Comparison of ENCODE assay signal across 33 cellular contexts in genomic region chr15:26879770-26880169, GRCh38. TPM values are rescaled to one million over a fixed set of nuclear protein-coding genes. Genes with fewer than 3 reads are reported as not detected.
"Had no signal": no experiment of that assay in that cellular context is flagged by ENCODE, and none has a peak within 500 bp of the region (broad histone marks: within the 10 kb centered on the region; RNA-seq: fewer than 3 reads in every experiment).

No MANE protein-coding gene starts in this region.

- H3K27me3 Mint-ChIP-seq: activated CD4-positive, alpha-beta memory T cell treated with anti-CD3 and anti-CD28 coated beads for 36 hours; activated CD4-positive, alpha-beta T cell treated with anti-CD3 and anti-CD28 coated beads, Interleukin-2, amount 10 ng/mL, durations not matched to agents 24 days and 14 days; activated naive CD8-positive, alpha-beta T cell treated with anti-CD3 and anti-CD28 coated beads, Interleukin-2, amount 10 ng/mL, durations not matched to agents 7 days and 5 days; natural killer cell treated with Interleukin-12 subunit alpha and Interleukin-12 subunit beta and Interleukin-15 and Interleukin-18, amount 100 ng/mL, for 72 hours had no signal

- H3K4me1 Mint-ChIP-seq: activated CD4-positive, alpha-beta T cell treated with anti-CD3 and anti-CD28 coated beads, Interleukin-2, amount 10 ng/mL, durations not matched to agents 24 days and 14 days; activated naive CD8-positive, alpha-beta T cell treated with anti-CD3 and anti-CD28 coated beads, Interleukin-2, amount 10 ng/mL, durations not matched to agents 7 days and 5 days; brain had no signal

- H3K36me3 Mint-ChIP-seq: activated CD4-positive, alpha-beta memory T cell treated with anti-CD3 and anti-CD28 coated beads for 36 hours; activated naive CD8-positive, alpha-beta T cell treated with anti-CD3 and anti-CD28 coated beads, Interleukin-2, amount 10 ng/mL, durations not matched to agents 7 days and 5 days; brain; natural killer cell treated with Interleukin-12 subunit alpha and Interleukin-12 subunit beta and Interleukin-15 and Interleukin-18, amount 100 ng/mL, for 72 hours had no signal

- H3K9me3 Mint-ChIP-seq: activated CD4-positive, alpha-beta memory T cell treated with anti-CD3 and anti-CD28 coated beads for 36 hours; activated CD4-positive, alpha-beta T cell treated with anti-CD3 and anti-CD28 coated beads, Interleukin-2, amount 10 ng/mL, durations not matched to agents 24 days and 14 days; activated naive CD4-positive, alpha-beta T cell treated with anti-CD3 and anti-CD28 coated beads for 36 hours; activated naive CD8-positive, alpha-beta T cell treated with anti-CD3 and anti-CD28 coated beads, Interleukin-2, amount 10 ng/mL, durations not matched to agents 7 days and 5 days; activated T-helper 1 cell treated with anti-CD3 and anti-CD28 coated beads, Interleukin-12 subunit alpha, Interleukin-12 subunit beta, Interleukin-2, Interleukin-4 antibody, amounts not matched to agents 30 ng/mL and 10 ng/mL and 1 ng/mL, durations not matched to agents 14 hours and 24 hours and 36 hours; brain; natural killer cell treated with Interleukin-12 subunit alpha and Interleukin-12 subunit beta and Interleukin-15 and Interleukin-18, amount 100 ng/mL, for 72 hours had no signal

- ATAC-seq: activated CD4-positive, CD25-positive, alpha-beta regulatory T cell treated with anti-CD3 and anti-CD28 coated beads, Interleukin-2, amount 50 U/mL, for 24 hours; gastrocnemius medialis; left cardiac atrium; left ventricle myocardium superior; mucosa of descending colon; natural killer cell treated with Interleukin-12 subunit alpha and Interleukin-12 subunit beta and Interleukin-15 and Interleukin-18, amount 100 ng/mL, for 72 hours; right cardiac atrium; stimulated activated naive CD8-positive, alpha-beta T cell treated with anti-CD3 and anti-CD28 coated beads, Interleukin-15, Interleukin-2, amounts not matched to agents 100 U/mL and 50 U/mL, for 24 hours had no signal

- H3K27ac Mint-ChIP-seq: activated CD4-positive, alpha-beta memory T cell treated with anti-CD3 and anti-CD28 coated beads for 36 hours; activated CD4-positive, alpha-beta T cell treated with anti-CD3 and anti-CD28 coated beads, Interleukin-2, amount 10 ng/mL, durations not matched to agents 24 days and 14 days; activated naive CD4-positive, alpha-beta T cell treated with anti-CD3 and anti-CD28 coated beads for 36 hours; activated naive CD8-positive, alpha-beta T cell treated with anti-CD3 and anti-CD28 coated beads, Interleukin-2, amount 10 ng/mL, durations not matched to agents 7 days and 5 days; activated T-helper 1 cell treated with anti-CD3 and anti-CD28 coated beads, Interleukin-12 subunit alpha, Interleukin-12 subunit beta, Interleukin-2, Interleukin-4 antibody, amounts not matched to agents 30 ng/mL and 10 ng/mL and 1 ng/mL, durations not matched to agents 14 hours and 24 hours and 36 hours; brain; natural killer cell treated with Interleukin-12 subunit alpha and Interleukin-12 subunit beta and Interleukin-15 and Interleukin-18, amount 100 ng/mL, for 72 hours had no signal

- DNase-seq: activated CD4-positive, alpha-beta memory T cell treated with anti-CD3 and anti-CD28 coated beads for 36 hours; activated CD4-positive, alpha-beta T cell treated with anti-CD3 and anti-CD28 coated beads, Interleukin-2, amount 10 ng/mL, durations not matched to agents 24 days and 14 days; activated CD8-positive, alpha-beta memory T cell treated with anti-CD3 and anti-CD28 coated beads, Interleukin-2, amount 50 U/mL, for 4 hours; activated effector memory CD4-positive, alpha-beta T cell treated with anti-CD3 and anti-CD28 coated beads, Interleukin-2, amount 50 U/mL, for 16 hours; activated naive CD4-positive, alpha-beta T cell treated with anti-CD3 and anti-CD28 coated beads for 36 hours; activated naive CD8-positive, alpha-beta T cell treated with anti-CD3 and anti-CD28 coated beads, Interleukin-2, amount 10 ng/mL, durations not matched to agents 7 days and 5 days; activated T-cell treated with anti-CD3 and anti-CD28 coated beads, Interleukin-2, amount 50 U/mL, for 1 hour; cerebellar nuclear complex; dorsolateral prefrontal cortex; effector memory CD4-positive, alpha-beta T cell; erythroblast; gastrocnemius medialis; glutamatergic neuron; left cardiac atrium; left ventricle myocardium superior; mucosa of descending colon; right cardiac atrium; stimulated activated CD4-positive, alpha-beta T cell treated with anti-CD3 and anti-CD28 coated beads, Interleukin-2, amount 100 ng/mL, for 48 hours; stimulated activated naive CD8-positive, alpha-beta T cell treated with anti-CD3 and anti-CD28 coated beads, Interleukin-15, Interleukin-2, amounts not matched to agents 100 U/mL and 50 U/mL, for 24 hours; testis; trophoblast cell had no signal

- H3K4me3 Mint-ChIP-seq: activated CD4-positive, alpha-beta memory T cell treated with anti-CD3 and anti-CD28 coated beads for 36 hours; activated CD4-positive, alpha-beta T cell treated with anti-CD3 and anti-CD28 coated beads, Interleukin-2, amount 10 ng/mL, durations not matched to agents 24 days and 14 days; activated naive CD4-positive, alpha-beta T cell treated with anti-CD3 and anti-CD28 coated beads for 36 hours; activated naive CD8-positive, alpha-beta T cell treated with anti-CD3 and anti-CD28 coated beads, Interleukin-2, amount 10 ng/mL, durations not matched to agents 7 days and 5 days; activated T-helper 1 cell treated with anti-CD3 and anti-CD28 coated beads, Interleukin-12 subunit alpha, Interleukin-12 subunit beta, Interleukin-2, Interleukin-4 antibody, amounts not matched to agents 30 ng/mL and 10 ng/mL and 1 ng/mL, durations not matched to agents 14 hours and 24 hours and 36 hours; brain; natural killer cell treated with Interleukin-12 subunit alpha and Interleukin-12 subunit beta and Interleukin-15 and Interleukin-18, amount 100 ng/mL, for 72 hours had no signal

RNA-seq across cellular contexts. Expression of gene GABRA5, which starts 12.9 kb away (rescaled TPM):
- total RNA-seq: activated CD4-positive, alpha-beta memory T cell treated with anti-CD3 and anti-CD28 coated beads for 36 hours; activated CD4-positive, alpha-beta T cell treated with anti-CD3 and anti-CD28 coated beads, Interleukin-2, amount 10 ng/mL, durations not matched to agents 24 days and 14 days; activated CD8-positive, alpha-beta memory T cell treated with anti-CD3 and anti-CD28 coated beads for 36 hours; activated naive CD4-positive, alpha-beta T cell treated with anti-CD3 and anti-CD28 coated beads for 36 hours; activated naive CD8-positive, alpha-beta T cell treated with anti-CD3 and anti-CD28 coated beads, Interleukin-2, amount 10 ng/mL, durations not matched to agents 7 days and 5 days; activated T-helper 1 cell treated with anti-CD3 and anti-CD28 coated beads, Interleukin-12 subunit alpha, Interleukin-12 subunit beta, Interleukin-2, Interleukin-4 antibody, amounts not matched to agents 30 ng/mL and 10 ng/mL and 1 ng/mL, durations not matched to agents 14 hours and 24 hours and 36 hours; ascending aorta; cardiac muscle cell; gastrocnemius medialis; left ventricle myocardium superior; lung microvascular endothelial cell; mesenteric fat pad; mucosa of descending colon; myocyte; natural killer cell treated with Interleukin-12 subunit alpha and Interleukin-12 subunit beta and Interleukin-15 and Interleukin-18, amount 100 ng/mL, for 72 hours; omental fat pad; pulmonary artery endothelial cell had no signal
